ENCODE assay signal across 13 cellular contexts in the genomic region with DNA sequence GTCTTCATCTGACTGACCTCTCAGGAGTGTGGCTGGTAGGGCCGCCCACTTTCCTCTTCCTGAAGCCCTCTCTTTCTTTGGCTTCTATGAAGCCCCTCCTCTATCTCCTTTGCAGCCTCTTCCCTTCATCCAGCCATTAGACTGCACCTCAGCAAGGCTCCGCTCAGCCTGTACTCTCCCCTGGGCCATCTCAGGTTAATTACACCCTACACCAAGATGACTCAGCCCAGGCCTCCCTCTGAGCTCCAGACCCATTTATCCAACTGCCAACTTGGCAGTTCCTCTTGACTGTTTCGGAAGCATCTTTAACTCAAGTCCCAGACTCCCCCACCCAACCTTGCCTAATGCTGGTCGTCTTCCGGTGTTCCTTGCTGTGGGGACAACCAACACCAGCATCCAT. TPM values are rescaled to one million over a fixed set of nuclear protein-coding genes. Genes with fewer than 3 reads are reported as not detected.
DNase-seq lines count a peak whose midpoint lies in the region; ATAC-seq, FAIRE-seq and TF ChIP-seq lines count a peak whose summit lies in the region.
"Had no signal": no experiment of that assay in that cellular context is flagged by ENCODE, and none has a peak within 500 bp of the region (broad histone marks: within the 10 kb centered on the region; RNA-seq: fewer than 3 reads in every experiment).

No MANE protein-coding gene starts in this region.

- no peaks in the 10 kb centered on the region for H3K79me1 ChIP-seq in H1 (ENCODE audit: low read depth, low read length)

- 35% methylated on average over 5 of the region's 5 CpGs; no CpG with 5 or more reads in 1 of the 2 experiments for WGBS in H1 (ENCODE audit: extremely low coverage in 1 of 2, insufficient coverage in 1 of 2, insufficient read length in 1 of 2, insufficient replicate concordance in 2 of 2, low coverage in 1 of 2, low lambda C conversion rate in 2 of 2, missing lambda C conversion rate in 1 of 2), 2 experiments
- 56% methylated on average over 5 of the region's 5 CpGs for WGBS in prostate gland

- TF ChIP-seq CTCF in H1 (IDR thresholded peaks at IDR 0.05; ENCODE audit: control extremely low read depth in 1 of 3, insufficient read depth in 1 of 3, low read depth in 1 of 3, low read length in 3 of 3) (no peak), gastrocnemius medialis (IDR thresholded peaks at IDR 0.05 in 4 of 5, conservative IDR thresholded peaks at IDR 0.05 in 1 of 5) (no peak), prostate gland (IDR thresholded peaks at IDR 0.05) (no peak), progenitor cell of endocrine pancreas (IDR thresholded peaks at IDR 0.05; ENCODE audit: unreplicated experiment) (no peak)

- no peak overlapping the region for H2BK5ac ChIP-seq in H1 (ENCODE audit: low read depth, low read length)

- H3K27ac ChIP-seq in H1 (ENCODE audit: low read depth, low read length), result no peak overlapping the region
- H3K27ac ChIP-seq in gastrocnemius medialis, result no peak overlapping the region
- H3K27ac ChIP-seq in prostate gland, result no peak overlapping the region
- H3K27ac ChIP-seq: neutrophil had no signal

- no peak overlapping the region for H4K8ac ChIP-seq in H1 (ENCODE audit: extremely low read depth, insufficient read depth, low read length)

- no peak overlapping the region; a peak in 1 of 8 replicates for H3K4me3 ChIP-seq in H1 (ENCODE audit: extremely low read depth in 1 of 4, insufficient read depth in 2 of 4, low read depth in 3 of 4, low read length in 4 of 4)
- H3K4me3 ChIP-seq in gastrocnemius medialis, result no peak overlapping the region
- no peak overlapping the region for H3K4me3 ChIP-seq in prostate gland

- TF ChIP-seq POLR2A in H1 (IDR thresholded peaks at IDR 0.05; ENCODE audit: control extremely low read depth in 1 of 2, low read depth in 2 of 2, low read length in 2 of 2), result no peak
- no peak for TF ChIP-seq POLR2A in gastrocnemius medialis (IDR thresholded peaks at IDR 0.05)
- TF ChIP-seq POLR2A in prostate gland (IDR thresholded peaks at IDR 0.05), result no peak

- no peaks in the 10 kb centered on the region for H3K36me3 Mint-ChIP-seq in progenitor cell of endocrine pancreas (ENCODE audit: insufficient read depth)
- H3K36me3 Mint-ChIP-seq: activated CD4-positive, alpha-beta memory T cell treated with anti-CD3 and anti-CD28 coated beads for 36 hours had no signal

- no peaks in the 10 kb centered on the region for H3K4me1 Mint-ChIP-seq in progenitor cell of endocrine pancreas (ENCODE audit: low read depth)

- no peaks in the 10 kb centered on the region for H3K79me2 ChIP-seq in H1 (ENCODE audit: control insufficient read depth in 1 of 2, insufficient read depth in 2 of 2, low read length in 2 of 2)

- peak overlapping the region; percentile 31; the same call in 1 of the 2 replicates for H2BK15ac ChIP-seq in H1 (ENCODE audit: low read length)

- H3K4me1 ChIP-seq in H1 (replicated peaks in 1 of 4; ENCODE audit: control insufficient read depth in 3 of 4, insufficient read depth in 4 of 4, low read length in 3 of 4), result peaks cover 14 to 34% (median 19%) of the 10 kb centered on the region in 4 experiments
- peaks cover 0 to 9% of the 10 kb centered on the region in 2 donors for H3K4me1 ChIP-seq in gastrocnemius medialis
- no peaks in the 10 kb centered on the region for H3K4me1 ChIP-seq in prostate gland (replicated peaks)

- H3K27ac Mint-ChIP-seq in progenitor cell of endocrine pancreas, result no peak overlapping the region
- H3K27ac Mint-ChIP-seq: activated CD4-positive, alpha-beta memory T cell treated with anti-CD3 and anti-CD28 coated beads for 36 hours had no signal

- no peak for FAIRE-seq in H1 (lab: Jason Lieb, UNC)

- CTCF ChIA-PET in H1 (lab: Charles Lee; ENCODE audit: partially characterized antibody), result interaction anchor here (0.5 to 7.5 kb wide), 16 partner anchors 8 to 265 kb away, joined by 3 to 93 read pairs (median 6); a partner anchor contains a TSS

- H3K14ac ChIP-seq in H1 (ENCODE audit: insufficient read length), result no peak overlapping the region

- peak; percentile 75 to 91 for ATAC-seq in gastrocnemius medialis

- no peak overlapping the region for H2BK120ac ChIP-seq in H1 (replicated peaks; ENCODE audit: low read depth, low read length)

- no peaks in the 10 kb centered on the region for H3K36me3 ChIP-seq in H1 (ENCODE audit: control insufficient read depth in 2 of 4, insufficient read depth in 4 of 4, low read length in 3 of 4)
- no peaks in the 10 kb centered on the region for H3K36me3 ChIP-seq in gastrocnemius medialis
- no peaks in the 10 kb centered on the region for H3K36me3 ChIP-seq in prostate gland
- H3K36me3 ChIP-seq: neutrophil had no signal

- H3K9me3 ChIP-seq in H1 (ENCODE audit: insufficient read depth in 2 of 2, low read depth in 1 of 2, low read length in 1 of 2), result no peaks in the 10 kb centered on the region
- H3K9me3 ChIP-seq in gastrocnemius medialis, result no peaks in the 10 kb centered on the region
- H3K9me3 ChIP-seq in prostate gland, result no peaks in the 10 kb centered on the region
- H3K9me3 ChIP-seq: neutrophil had no signal

- H2BK12ac ChIP-seq in H1 (ENCODE audit: low read depth, low read length), result 0 out of 2 replicates have a peak overlapping the region, but pooled peaks have one; percentile 43

- H4K91ac ChIP-seq in H1 (replicated peaks; ENCODE audit: insufficient read length, low read length), result no peak overlapping the region

- no peak overlapping the region for H3K18ac ChIP-seq in H1 (ENCODE audit: extremely low read depth, low read length)

- H3K23me2 ChIP-seq in H1 (ENCODE audit: low read depth, low read length), result no peaks in the 10 kb centered on the region; the same call in 1 of the 2 replicates

- no peak overlapping the region for H2AFZ ChIP-seq in H1 (ENCODE audit: low read length)

- H2BK20ac ChIP-seq in H1 (ENCODE audit: low read length), result no peak overlapping the region; the same call in 1 of the 2 replicates

- no peak overlapping the region for H3K9ac ChIP-seq in H1 (replicated peaks in 1 of 4; ENCODE audit: extremely low read depth in 1 of 4, low read depth in 3 of 4, low read length in 3 of 4)

- in situ Hi-C loops in gastrocnemius medialis (cut with MboI; ENCODE audit: low sequenced_read_pairs in 4 of 4), result loop anchor here in 2 of 4 donors (5.0 kb wide), 2 partner anchors 49 to 131 kb away; no protein-coding TSS in a partner anchor

- H3K4me2 ChIP-seq in H1 (ENCODE audit: insufficient read depth in 1 of 2, low read depth in 2 of 2, low read length in 2 of 2), result peak overlapping the region; percentile 8 to 22; a peak in 2 of 4 replicates

- H3K56ac ChIP-seq in H1 (replicated peaks; ENCODE audit: insufficient read length, low read depth, low read length), result no peak overlapping the region

- peaks cover 7 to 11% of the 10 kb centered on the region in 2 experiments for H4K20me1 ChIP-seq in H1 (replicated peaks in 1 of 2; ENCODE audit: control insufficient read depth in 1 of 2, insufficient read depth in 2 of 2, low read length in 2 of 2)

- H3K27me3 Mint-ChIP-seq in progenitor cell of endocrine pancreas, result peaks cover 72% of the 10 kb centered on the region

- H3K27me3 ChIP-seq in H1 (replicated peaks in 1 of 4; ENCODE audit: control insufficient read depth in 3 of 4, extremely low read depth in 1 of 4, insufficient read depth in 3 of 4, low read length in 3 of 4) (peaks cover 56 to 64% (median 58%) of the 10 kb centered on the region in 4 experiments), gastrocnemius medialis (peaks cover 7 to 17% (median 9%) of the 10 kb centered on the region in 3 donors), prostate gland (replicated peaks; ENCODE audit: insufficient read depth) (no peaks in the 10 kb centered on the region)

- no peak for TF ChIP-seq RAD21 in H1 (IDR thresholded peaks at IDR 0.05 in 1 of 2, conservative IDR thresholded peaks at IDR 0.05 in 1 of 2; ENCODE audit: low read depth in 2 of 2, low read length in 2 of 2)

- POLR2A ChIA-PET in H1 (lab: Charles Lee; ENCODE audit: partially characterized antibody), result no interaction called here

- H3K4me3 Mint-ChIP-seq in progenitor cell of endocrine pancreas (ENCODE audit: low read depth), result no peak overlapping the region
- H3K4me3 Mint-ChIP-seq: activated CD4-positive, alpha-beta memory T cell treated with anti-CD3 and anti-CD28 coated beads for 36 hours had no signal

- intact Hi-C loops in gastrocnemius medialis (cut with DNase I; ENCODE audit: low total_unique reads), result loop anchor here (2.0 kb wide), 1 partner anchor 45 kb away; no protein-coding TSS in a partner anchor
- intact Hi-C loops in prostate gland (cut with DNase I), result no loop called here

- no peaks in the 10 kb centered on the region for H3K9me3 Mint-ChIP-seq in progenitor cell of endocrine pancreas (ENCODE audit: low read depth)
- H3K9me3 Mint-ChIP-seq: activated CD4-positive, alpha-beta memory T cell treated with anti-CD3 and anti-CD28 coated beads for 36 hours had no signal

- no peak overlapping the region for H4K5ac ChIP-seq in H1 (ENCODE audit: insufficient read length, low read depth, low read length)

- H2AK5ac ChIP-seq in H1 (ENCODE audit: low read depth, low read length), result peak overlapping the region; percentile 54; the same call in 1 of the 2 replicates

- DNase-seq in NCI-H146 (lab: John Stamatoyannopoulos, UW) (peak; percentile 5), NCI-H146 treated with DMSO at 0.1 percent for 48 hours (lab: John Stamatoyannopoulos, UW; ENCODE audit: unreplicated experiment) (no peak), NOMO-1 (lab: John Stamatoyannopoulos, UW; ENCODE audit: unreplicated experiment in 2 of 2) (peak; percentile 75 to 86), H1 (ENCODE audit: low read depth in 1 of 2, low spot score in 2 of 2) (no peak), gastrocnemius medialis (peak; percentile 23 to 48), NCI-H446 treated with DMSO at 0.1 percent for 48 hours (lab: John Stamatoyannopoulos, UW) (no peak), prostate gland (ENCODE audit: low spot score) (no peak), progenitor cell of endocrine pancreas (ENCODE audit: low spot score, unreplicated experiment) (no peak)
- DNase-seq: 8988T had no signal

- no peak overlapping the region for H3K4ac ChIP-seq in H1 (replicated peaks; ENCODE audit: insufficient read length, low read depth, low read length)

- no peak overlapping the region for H3K23ac ChIP-seq in H1 (ENCODE audit: insufficient read length)

- no peak for TF ChIP-seq EP300 in H1 (IDR thresholded peaks at IDR 0.05; ENCODE audit: borderline replicate concordance in 1 of 2, low read depth in 2 of 2, low read length in 2 of 2)

RNA-seq across cellular contexts. Expression of a gene that starts 5.8 kb away (rescaled TPM):
- total RNA-seq in H1 (2021; fragmentation: NEBNext Ultra II Directional; extraction: Animal tissue kit (Norgen Biotek cat#: 25700)), result not detected in 2 replicates
- not detected in 2 replicates for polyA plus RNA-seq in H1 (2011; rRNA removed)
- polyA plus RNA-seq in H1 (2011; cell fraction: cytosol; rRNA removed), result not detected
- not detected for polyA plus RNA-seq in H1 (2011; cell fraction: nucleus; rRNA removed)
- not detected in 4 replicates for polyA plus RNA-seq in H1 (2012, experiment 1 of 2)
- not detected for polyA plus RNA-seq in H1 (2012, experiment 2 of 2)
- not detected for polyA plus RNA-seq in H1 (2013, experiment 1 of 2)
- not detected for polyA plus RNA-seq in H1 (2013, experiment 2 of 2)
- not detected in 2 replicates for polyA minus RNA-seq in H1 (2011; rRNA and poly(A)+ RNA removed)
- not detected for polyA minus RNA-seq in H1 (2011; cell fraction: cytosol; rRNA and poly(A)+ RNA removed)
- not detected for polyA minus RNA-seq in H1 (2011; cell fraction: nucleus; rRNA and poly(A)+ RNA removed)
- 1 to 10 TPM in 2 of 4 donors, under 1 TPM in 2; 0.36 to 3.9 (median 2.1) TPM for total RNA-seq in gastrocnemius medialis
- total RNA-seq in prostate gland, result 10 to 100 TPM in 1 of 2 donors, 1 to 10 TPM in 1; 8.0 to 56.5 TPM
- 0.72 and 1.5 TPM in 2 replicates for total RNA-seq in progenitor cell of endocrine pancreas
- total RNA-seq: epithelial cell of proximal tubule had no signal

RNA-seq across cellular contexts. Expression of a gene that starts 22.2 kb away (rescaled TPM):
- total RNA-seq in H1 (2021; fragmentation: NEBNext Ultra II Directional; extraction: Animal tissue kit (Norgen Biotek cat#: 25700)), result not detected in 2 replicates
- polyA plus RNA-seq in H1 (2011; rRNA removed), result not detected in 2 replicates
- not detected for polyA plus RNA-seq in H1 (2011; cell fraction: cytosol; rRNA removed)
- not detected for polyA plus RNA-seq in H1 (2011; cell fraction: nucleus; rRNA removed)
- not detected in 4 replicates for polyA plus RNA-seq in H1 (2012, experiment 1 of 2)
- polyA plus RNA-seq in H1 (2012, experiment 2 of 2), result not detected
- not detected for polyA plus RNA-seq in H1 (2013, experiment 1 of 2)
- polyA plus RNA-seq in H1 (2013, experiment 2 of 2), result not detected
- polyA minus RNA-seq in H1 (2011; rRNA and poly(A)+ RNA removed), result not detected in 2 replicates
- polyA minus RNA-seq in H1 (2011; cell fraction: cytosol; rRNA and poly(A)+ RNA removed), result not detected
- not detected for polyA minus RNA-seq in H1 (2011; cell fraction: nucleus; rRNA and poly(A)+ RNA removed)
- total RNA-seq in gastrocnemius medialis (10 to 100 TPM in 3 of 4 donors, 1 to 10 TPM in 1; 8.3 to 65.4 (median 44.3) TPM), prostate gland (under 1 TPM in 1 of 2 donors, not detected in 1; 0.14 TPM), progenitor cell of endocrine pancreas (not detected in 2 replicates)
- total RNA-seq: activated CD4-positive, alpha-beta memory T cell treated with anti-CD3 and anti-CD28 coated beads for 36 hours; epithelial cell of proximal tubule; left lobe of liver had no signal

RNA-seq across cellular contexts. Expression of a gene that starts 26.9 kb away (rescaled TPM):
- total RNA-seq in H1 (2021; fragmentation: NEBNext Ultra II Directional; extraction: Animal tissue kit (Norgen Biotek cat#: 25700)), result not detected in 2 replicates
- 0.05 TPM in 1 of 2 replicates, not detected in the other for polyA plus RNA-seq in H1 (2011; rRNA removed)
- 0.03 TPM for polyA plus RNA-seq in H1 (2011; cell fraction: cytosol; rRNA removed)
- polyA plus RNA-seq in H1 (2011; cell fraction: nucleus; rRNA removed), result not detected
- polyA plus RNA-seq in H1 (2012, experiment 1 of 2), result not detected in 4 replicates
- not detected for polyA plus RNA-seq in H1 (2012, experiment 2 of 2)
- not detected for polyA plus RNA-seq in H1 (2013, experiment 1 of 2)
- polyA plus RNA-seq in H1 (2013, experiment 2 of 2), result not detected
- not detected in 2 replicates for polyA minus RNA-seq in H1 (2011; rRNA and poly(A)+ RNA removed)
- not detected for polyA minus RNA-seq in H1 (2011; cell fraction: cytosol; rRNA and poly(A)+ RNA removed)
- polyA minus RNA-seq in H1 (2011; cell fraction: nucleus; rRNA and poly(A)+ RNA removed), result 0.20 TPM
- total RNA-seq in gastrocnemius medialis (not detected), prostate gland (1 to 10 TPM; 3.6 to 4.3 TPM), progenitor cell of endocrine pancreas (not detected in 2 replicates)
- total RNA-seq: left lobe of liver had no signal

Comparison
In these comparisons a context has a peak if more than half of its experiments do, and no peak if none do; other contexts are left out.
1. DNase-seq: peak in NCI-H146 (single experiment), NOMO-1 (2 of 2) and gastrocnemius medialis (2 of 2); none in NCI-H146 treated with DMSO at 0.1 percent for 48 hours (single experiment), H1 (0 of 2), NCI-H446 treated with DMSO at 0.1 percent for 48 hours (single experiment), prostate gland (single experiment) and progenitor cell of endocrine pancreas (single experiment).